In the genomic region with DNA sequence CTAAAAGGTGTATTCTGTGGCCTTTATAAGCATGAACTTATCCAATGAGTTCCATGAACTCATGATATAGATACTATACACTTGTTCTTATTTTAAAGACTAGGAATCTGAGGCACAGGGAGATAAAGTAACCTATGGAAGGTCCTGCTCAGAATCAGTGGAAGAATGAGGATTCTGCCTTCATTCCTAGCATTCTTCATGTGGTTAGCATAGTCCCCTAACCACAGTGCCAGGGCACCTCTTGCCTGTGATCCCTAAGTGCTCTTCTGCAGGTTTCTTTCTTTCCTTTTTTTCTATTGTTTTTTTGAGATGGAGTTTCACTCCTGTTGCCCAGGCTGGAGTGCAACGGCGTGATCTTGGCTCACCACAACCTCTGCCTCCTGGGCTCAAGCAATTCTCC, we compare ENCODE assay signal across 1 cellular context.
TF ChIP-seq lines count a peak whose summit lies in the region.

No MANE protein-coding gene starts in this region.

TF ChIP-seq in H1, 55 proteins besides CTCF, POLR2A, EP300 and RAD21:
- TF ChIP-seq GTF2F1 (IDR thresholded peaks at IDR 0.05; ENCODE audit: borderline replicate concordance, low read depth, low read length) (no peak), TEAD4 (IDR thresholded peaks at IDR 0.05; ENCODE audit: low read depth, low read length) (peak; percentile 85), SP1 (IDR thresholded peaks at IDR 0.05; ENCODE audit: low read depth, low read length) (no peak), SP4 (IDR thresholded peaks at IDR 0.05; ENCODE audit: low read length) (no peak)
